8 cellular contexts compared by ENCODE assay signal in the genomic region with DNA sequence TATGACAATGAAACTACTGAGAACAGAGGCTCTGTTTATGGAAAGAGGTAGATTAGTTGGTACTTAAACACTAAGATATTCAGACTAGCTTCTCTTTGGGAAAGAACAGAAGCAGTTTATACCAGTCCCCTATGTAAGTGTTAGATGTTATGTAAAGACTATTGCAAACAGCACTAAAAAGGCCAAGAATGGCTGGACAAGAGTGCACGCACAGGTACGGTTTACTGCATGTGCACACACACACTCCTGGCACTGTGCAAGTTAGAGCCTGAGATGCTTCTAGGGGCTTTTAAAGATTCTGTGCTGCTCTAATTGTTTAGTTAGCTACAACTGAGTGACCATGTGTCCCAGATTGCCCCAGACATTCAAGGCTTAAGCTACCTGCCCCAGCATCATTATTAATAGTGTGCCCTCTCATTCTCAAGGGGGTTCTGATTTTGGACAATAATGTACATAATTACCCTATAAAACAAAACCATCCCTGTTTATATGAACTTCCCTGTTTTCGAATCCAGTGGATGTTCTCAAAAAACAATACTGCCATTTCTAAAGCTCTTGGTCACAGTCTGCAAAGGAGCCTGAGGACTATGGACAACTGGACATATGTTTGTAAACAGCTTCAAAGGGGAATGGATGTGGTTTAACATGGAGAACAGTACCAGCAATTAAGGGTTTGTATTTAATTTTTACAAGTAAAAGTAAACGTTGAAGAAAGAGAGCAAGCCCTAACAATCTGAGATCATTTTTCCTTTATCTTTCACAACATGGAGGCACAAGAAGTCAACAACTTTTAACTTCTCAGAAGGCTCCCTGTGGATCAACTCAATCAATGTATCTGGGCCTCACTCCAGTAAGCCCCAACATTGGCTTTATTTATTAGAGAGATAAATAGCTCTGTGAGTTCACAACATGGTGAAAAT. TPM values are rescaled to one million over a fixed set of nuclear protein-coding genes. Genes with fewer than 3 reads are reported as not detected.
DNase-seq lines count a peak whose midpoint lies in the region; ATAC-seq and TF ChIP-seq lines count a peak whose summit lies in the region.

No MANE protein-coding gene starts in this region.

- H2AFZ ChIP-seq in DND-41 (ENCODE audit: low read depth, low read length): no peak overlapping the region
- H2AFZ ChIP-seq in fibroblast of lung (ENCODE audit: low read length): no peak overlapping the region

- H4K20me1 ChIP-seq in DND-41 (ENCODE audit: insufficient read depth, low read length) (peaks cover 29% of the 10 kb centered on the region; the same call in 1 of the 2 replicates), fibroblast of lung (ENCODE audit: control insufficient read depth, extremely low read depth, insufficient read depth, low read length) (peaks cover 6% of the 10 kb centered on the region)

- H3K4me1 ChIP-seq in DND-41 (ENCODE audit: insufficient read depth, low read length) (peaks cover 34% of the 10 kb centered on the region), RWPE2 (ENCODE audit: insufficient read depth, poor library complexity, severe bottlenecking) (peaks cover 7% of the 10 kb centered on the region), fibroblast of lung (ENCODE audit: control insufficient read depth, extremely low read depth, insufficient read depth, low read length) (peaks cover 4% of the 10 kb centered on the region)

- H3K79me2 ChIP-seq in DND-41 (ENCODE audit: insufficient read depth, low read length) (peaks cover 66% of the 10 kb centered on the region), fibroblast of lung (ENCODE audit: control insufficient read depth, insufficient read depth, low read length) (peaks cover 51% of the 10 kb centered on the region)

- H3K4me2 ChIP-seq in DND-41 (ENCODE audit: insufficient read depth, low read length): peak overlapping the region; percentile 97
- H3K4me2 ChIP-seq in fibroblast of lung (ENCODE audit: extremely low read depth, insufficient read depth, low read length): peak overlapping the region; percentile 53

- H3K36me3 ChIP-seq in DND-41 (ENCODE audit: insufficient read depth, low read length) (no peaks in the 10 kb centered on the region; the same call in 1 of the 2 replicates), RWPE2 (ENCODE audit: low read depth) (no peaks in the 10 kb centered on the region), fibroblast of lung (ENCODE audit: control insufficient read depth, insufficient read depth, low read length) (no peaks in the 10 kb centered on the region)

- H3K27me3 ChIP-seq in DND-41 (ENCODE audit: insufficient read depth, low read length, poor library complexity) (peaks cover 24% of the 10 kb centered on the region), RWPE2 (ENCODE audit: insufficient read depth, poor library complexity, severe bottlenecking) (no peaks in the 10 kb centered on the region), fibroblast of lung (ENCODE audit: control insufficient read depth, insufficient read depth, low read length) (peaks cover 17% of the 10 kb centered on the region)

- no peak for DNase-seq in DND-41
- DNase-seq in RWPE2 (ENCODE audit: low spot score): no peak
- no peak for DNase-seq in fibroblast of lung (ENCODE audit: low read depth in 2 of 2)
- DNase-seq in retinal pigment epithelial cell (ENCODE audit: low read depth): no peak
- no peak for DNase-seq in ureter (ENCODE audit: low spot score)
- no peak for DNase-seq in posterior vena cava (ENCODE audit: low spot score)
- DNase-seq in NCI-H526 (lab: John Stamatoyannopoulos, UW): no peak

- H3K9me3 ChIP-seq in DND-41 (ENCODE audit: insufficient read depth, low read length, severe bottlenecking) (no peaks in the 10 kb centered on the region), RWPE2 (ENCODE audit: severe bottlenecking) (no peaks in the 10 kb centered on the region), fibroblast of lung (ENCODE audit: control insufficient read depth, insufficient read depth, low read depth, low read length) (no peaks in the 10 kb centered on the region)

- ATAC-seq in DND-41 (ENCODE audit: insufficient read depth, low read depth) (no peak), RWPE2 (ENCODE audit: low read depth) (no peak), GM18867 (IDR thresholded peaks at IDR 0.05; ENCODE audit: unreplicated experiment) (no peak)

- TF ChIP-seq CTCF in DND-41 (IDR thresholded peaks at IDR 0.05; ENCODE audit: borderline replicate concordance, extremely low read depth, low read length, poor library complexity, severe bottlenecking) (no peak), RWPE2 (IDR thresholded peaks at IDR 0.05; ENCODE audit: poor library complexity, severe bottlenecking) (no peak), fibroblast of lung (conservative IDR thresholded peaks at IDR 0.05 in 1 of 2, IDR thresholded peaks at IDR 0.05 in 1 of 2; ENCODE audit: low read depth in 1 of 2, low read length in 2 of 2) (no peak), retinal pigment epithelial cell (conservative IDR thresholded peaks at IDR 0.05; ENCODE audit: low read depth, low read length) (no peak)

- H3K4me3 ChIP-seq in DND-41 (ENCODE audit: low read depth in 1 of 2, low read length in 2 of 2) (peak overlapping the region in 1 of 2 experiments; percentile 88; a peak in 1 of 4 replicates), RWPE2 (ENCODE audit: severe bottlenecking) (peak overlapping the region; percentile 67), fibroblast of lung (replicated peaks in 1 of 4; ENCODE audit: control extremely low read depth in 1 of 4, insufficient read depth in 1 of 4, low read depth in 3 of 4, low read length in 4 of 4) (peak overlapping the region; percentile 82 to 87 (median 86)), retinal pigment epithelial cell (ENCODE audit: low read length) (peak overlapping the region; percentile 78)

- H3K9ac ChIP-seq in DND-41 (ENCODE audit: low read depth, low read length): peak overlapping the region; percentile 94
- no peak overlapping the region for H3K9ac ChIP-seq in fibroblast of lung (ENCODE audit: insufficient read depth, low read length)

- H3K27ac ChIP-seq in DND-41 (ENCODE audit: low read length): peak overlapping the region; percentile 75; the same call in 1 of the 2 replicates
- peak overlapping the region; percentile 68 for H3K27ac ChIP-seq in RWPE2 (ENCODE audit: poor library complexity, severe bottlenecking)
- peak overlapping the region; percentile 92 for H3K27ac ChIP-seq in fibroblast of lung (ENCODE audit: insufficient read depth, low read length)

- intact Hi-C loops in posterior vena cava (cut with DNase I): no loop called here

RNA-seq across cellular contexts. Expression of gene SETD7, which starts 2.0 kb away (rescaled TPM):
- total RNA-seq in fibroblast of lung: 58.0 and 80.8 TPM in 2 replicates
- 26.0 and 37.5 TPM in 2 replicates for polyA plus RNA-seq in fibroblast of lung
- 31.2 and 52.2 TPM in 2 replicates for polyA plus RNA-seq in fibroblast of lung (2012)
- 51.0 and 63.7 TPM in 2 replicates for polyA minus RNA-seq in fibroblast of lung (ENCODE audit: low replicate concordance)
- total RNA-seq in ureter: 34.9 TPM
- total RNA-seq in posterior vena cava: 10 to 100 TPM; 69.0 to 75.4 TPM
